In genomic region chr2:85761946-85762345, GRCh38 we compare ENCODE assay signal across 1 cellular context.
TF ChIP-seq lines count a peak whose summit lies in the region.

No MANE protein-coding gene starts in this region.

TF ChIP-seq in HepG2, 621 proteins besides CTCF, POLR2A, EP300 and RAD21 (continued from another document):
- TF ChIP-seq ZNF609 (CRISPR knock-in tag; IDR thresholded peaks at IDR 0.05; ENCODE audit: borderline replicate concordance) = 0 out of 2 replicates have a peak, but pooled peaks have one; percentile 8
TF ChIP-seq in HepG2: peak in this region for 3.
